ENCODE assay signal across 8 cellular contexts in the genomic region with DNA sequence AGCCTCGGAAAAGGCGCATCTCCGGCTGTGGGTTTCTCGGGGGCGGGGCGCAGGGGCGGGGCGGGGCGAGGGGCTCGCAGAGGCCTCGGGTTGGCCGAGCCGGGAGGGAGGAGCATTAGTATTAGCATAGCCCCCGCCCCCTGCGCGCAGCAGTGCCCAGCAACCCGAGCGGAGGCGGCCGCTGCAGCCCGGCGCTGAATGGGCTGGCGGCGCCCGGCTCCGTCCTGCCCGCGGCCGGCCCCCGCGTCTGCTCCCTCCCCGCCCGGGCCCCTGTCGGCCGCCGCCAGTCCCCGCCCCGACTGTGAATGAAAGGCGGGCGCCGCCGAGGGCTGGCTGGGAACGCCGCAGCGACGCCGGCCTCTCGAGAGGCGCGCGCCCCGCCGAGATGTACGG. TPM values are rescaled to one million over a fixed set of nuclear protein-coding genes. Genes with fewer than 3 reads are reported as not detected.
DNase-seq lines count a peak whose midpoint lies in the region; ATAC-seq and TF ChIP-seq lines count a peak whose summit lies in the region.

A gene with protein sequence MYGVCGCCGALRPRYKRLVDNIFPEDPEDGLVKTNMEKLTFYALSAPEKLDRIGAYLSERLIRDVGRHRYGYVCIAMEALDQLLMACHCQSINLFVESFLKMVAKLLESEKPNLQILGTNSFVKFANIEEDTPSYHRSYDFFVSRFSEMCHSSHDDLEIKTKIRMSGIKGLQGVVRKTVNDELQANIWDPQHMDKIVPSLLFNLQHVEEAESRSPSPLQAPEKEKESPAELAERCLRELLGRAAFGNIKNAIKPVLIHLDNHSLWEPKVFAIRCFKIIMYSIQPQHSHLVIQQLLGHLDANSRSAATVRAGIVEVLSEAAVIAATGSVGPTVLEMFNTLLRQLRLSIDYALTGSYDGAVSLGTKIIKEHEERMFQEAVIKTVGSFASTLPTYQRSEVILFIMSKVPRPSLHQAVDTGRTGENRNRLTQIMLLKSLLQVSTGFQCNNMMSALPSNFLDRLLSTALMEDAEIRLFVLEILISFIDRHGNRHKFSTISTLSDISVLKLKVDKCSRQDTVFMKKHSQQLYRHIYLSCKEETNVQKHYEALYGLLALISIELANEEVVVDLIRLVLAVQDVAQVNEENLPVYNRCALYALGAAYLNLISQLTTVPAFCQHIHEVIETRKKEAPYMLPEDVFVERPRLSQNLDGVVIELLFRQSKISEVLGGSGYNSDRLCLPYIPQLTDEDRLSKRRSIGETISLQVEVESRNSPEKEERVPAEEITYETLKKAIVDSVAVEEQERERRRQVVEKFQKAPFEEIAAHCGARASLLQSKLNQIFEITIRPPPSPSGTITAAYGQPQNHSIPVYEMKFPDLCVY (plus strand): TSS at position 149 of the 393 bp plus-strand sequence. CDS start 237 bp downstream, at position 386.

- H3K9me3 ChIP-seq in prostate gland, result no peaks in the 10 kb centered on the region

- intact Hi-C loops in left ventricle myocardium superior (cut with micrococcal nuclease) (no loop called here), prostate gland (cut with DNase I) (loop anchor here (5.0 kb wide), 2 partner anchors 70 to 85 kb away; partner anchors contain the start of gene DNAJC27)

- H3K4me1 ChIP-seq in prostate gland (replicated peaks), result no peaks in the 10 kb centered on the region

- TF ChIP-seq POLR2A in GM15510 (IDR thresholded peaks at IDR 0.05; ENCODE audit: borderline replicate concordance, extremely low read depth, insufficient read length), result peak; percentile 73
- TF ChIP-seq POLR2A in prostate gland (IDR thresholded peaks at IDR 0.05), result peak; percentile 46

- ATAC-seq in HG02884 (IDR thresholded peaks at IDR 0.05; ENCODE audit: unreplicated experiment) (peak; percentile 75), left ventricle myocardium superior (peak; percentile 98)

- peak within 1 kb of the TSS in 1 of 2 donors; percentile 48 for H3K27ac ChIP-seq in prostate gland

- 2% methylated on average over 40 of the region's 54 CpGs for WGBS in prostate gland

- peak within 1 kb of the TSS; percentile 53 to 58 for H3K4me3 ChIP-seq in prostate gland

- peak in 2 of 4 experiments; percentile 24 to 25 for TF ChIP-seq CTCF in prostate gland (IDR thresholded peaks at IDR 0.05)

- H3K27me3 ChIP-seq in prostate gland (replicated peaks; ENCODE audit: insufficient read depth), result no peaks in the 10 kb centered on the region

- no peaks in the 10 kb centered on the region for H3K36me3 ChIP-seq in prostate gland

- DNase-seq in NCI-H1694 treated with DMSO at 0.1 percent for 48 hours (lab: John Stamatoyannopoulos, UW) (peak; percentile 91), T-helper 2 cell (peak; percentile 83 to 91 (median 84)), anterior cingulate cortex (lab: John Stamatoyannopoulos, UW) (peak in 57 of 58 donors; percentile 57 to 98 (median 94)), left ventricle myocardium superior (peak; percentile 98), prostate gland (ENCODE audit: low spot score) (peak; percentile 94), ureter (ENCODE audit: low spot score) (peak; percentile 93)

RNA-seq across cellular contexts. Expression of the gene that starts here (rescaled TPM):
- total RNA-seq in left ventricle myocardium superior (4.2 TPM), prostate gland (1 to 10 TPM in 1 of 2 donors, under 1 TPM in 1; 0.14 to 1.6 TPM), ureter (1.0 TPM)
